ENCODE assay signal across 8 cellular contexts in genomic region chr7:76359111-76359986, GRCh38. TPM values are rescaled to one million over a fixed set of nuclear protein-coding genes. Genes with fewer than 3 reads are reported as not detected.
DNase-seq lines count a peak whose midpoint lies in the region; ATAC-seq and TF ChIP-seq lines count a peak whose summit lies in the region.

No MANE protein-coding gene starts in this region.

- intact Hi-C loops in head of caudate nucleus (cut with DNase I) (loop anchor here (2.0 kb wide), 1 partner anchor 41 kb away; no protein-coding TSS in a partner anchor), thyroid gland (cut with DNase I) (loop anchor here (5.0 kb wide), 1 partner anchor 42 kb away; no protein-coding TSS in a partner anchor)

- H3K4me3 ChIP-seq in GM12865 (ENCODE audit: low read depth, low read length) (peak overlapping the region; percentile 77), thyroid gland (replicated peaks in 1 of 3) (peak overlapping the region in 2 of 3 donors; percentile 89 to 97)

- TF ChIP-seq POLR2A in thyroid gland (IDR thresholded peaks at IDR 0.05), result no peak

- H3K27ac ChIP-seq in thyroid gland, result peak overlapping the region; percentile 99

- H3K27me3 ChIP-seq in thyroid gland, result no peaks in the 10 kb centered on the region

- DNase-seq in GM12865 (ENCODE audit: low read depth) (peak; percentile 99), NCI-H1105 (lab: John Stamatoyannopoulos, UW) (peak; percentile 99), SKM-1 (lab: John Stamatoyannopoulos, UW; ENCODE audit: unreplicated experiment) (peak; percentile 97), head of caudate nucleus (peak; percentile 95 to 100 (median 99)), osteocyte (ENCODE audit: extremely low spot score, unreplicated experiment) (peak; percentile 100), thyroid gland (peak; percentile 98 to 99)
- DNase-seq in activated naive CD8-positive, alpha-beta T cell treated with anti-CD3 and anti-CD28 coated beads for 36 hours, result peak; percentile 91

- H3K27me3 Mint-ChIP-seq in activated naive CD8-positive, alpha-beta T cell treated with anti-CD3 and anti-CD28 coated beads for 36 hours, result no peaks in the 10 kb centered on the region
- no peaks in the 10 kb centered on the region for H3K27me3 Mint-ChIP-seq in osteocyte (ENCODE audit: unreplicated experiment)

- H3K4me1 Mint-ChIP-seq in activated naive CD8-positive, alpha-beta T cell treated with anti-CD3 and anti-CD28 coated beads for 36 hours, result peaks cover 42% of the 10 kb centered on the region
- peaks cover 53% of the 10 kb centered on the region for H3K4me1 Mint-ChIP-seq in osteocyte (ENCODE audit: unreplicated experiment)

- ATAC-seq in HG02678 (IDR thresholded peaks at IDR 0.05; ENCODE audit: unreplicated experiment), result peak; percentile 90

- WGBS in thyroid gland, 2 donors, result 1% methylated on average over 16 to 27 of the region's 41 CpGs

- no peaks in the 10 kb centered on the region for H3K36me3 ChIP-seq in thyroid gland

- H3K36me3 Mint-ChIP-seq in activated naive CD8-positive, alpha-beta T cell treated with anti-CD3 and anti-CD28 coated beads for 36 hours, result peaks cover 35% of the 10 kb centered on the region
- H3K36me3 Mint-ChIP-seq in osteocyte (ENCODE audit: unreplicated experiment), result peaks cover 25% of the 10 kb centered on the region

- TF ChIP-seq CTCF in GM12865 (IDR thresholded peaks at IDR 0.05; ENCODE audit: insufficient read depth, low read depth, low read length, missing control alignments), result peak; percentile 81
- TF ChIP-seq CTCF in osteocyte (IDR thresholded peaks at IDR 0.05), result peak; percentile 77
- peak; percentile 28 to 94 (median 76) for TF ChIP-seq CTCF in thyroid gland (IDR thresholded peaks at IDR 0.05)

- H3K9me3 Mint-ChIP-seq in activated naive CD8-positive, alpha-beta T cell treated with anti-CD3 and anti-CD28 coated beads for 36 hours, result peaks cover 3% of the 10 kb centered on the region
- peaks cover 4% of the 10 kb centered on the region for H3K9me3 Mint-ChIP-seq in osteocyte (ENCODE audit: unreplicated experiment)

- H3K4me3 Mint-ChIP-seq in activated naive CD8-positive, alpha-beta T cell treated with anti-CD3 and anti-CD28 coated beads for 36 hours, result peak overlapping the region; percentile 94
- H3K4me3 Mint-ChIP-seq in osteocyte (ENCODE audit: unreplicated experiment), result peak overlapping the region; percentile 85

- H3K27ac Mint-ChIP-seq in activated naive CD8-positive, alpha-beta T cell treated with anti-CD3 and anti-CD28 coated beads for 36 hours, result peak overlapping the region; percentile 97
- peak overlapping the region; percentile 99 for H3K27ac Mint-ChIP-seq in osteocyte (ENCODE audit: unreplicated experiment)

- H3K9me3 ChIP-seq in thyroid gland, result no peaks in the 10 kb centered on the region

- H3K4me1 ChIP-seq in thyroid gland, result peaks cover 25 to 34% of the 10 kb centered on the region in 2 donors

RNA-seq across cellular contexts. Expression of gene YWHAG, which starts 0.6 kb away (rescaled TPM):
- total RNA-seq in activated naive CD8-positive, alpha-beta T cell treated with anti-CD3 and anti-CD28 coated beads for 36 hours, result 100 to 1,000 TPM; 155 to 157 TPM
- total RNA-seq in osteocyte (151 and 154 TPM in 2 replicates), thyroid gland (10 to 100 TPM; 37.4 to 43.4 (median 41.4) TPM)

RNA-seq across cellular contexts. Expression of gene SSC4D, which starts 50.1 kb away (rescaled TPM):
- total RNA-seq in activated naive CD8-positive, alpha-beta T cell treated with anti-CD3 and anti-CD28 coated beads for 36 hours, result under 1 TPM; 0.37 to 0.40 TPM
- total RNA-seq in osteocyte (0.31 and 0.89 TPM in 2 replicates), thyroid gland (10 to 100 TPM in 3 of 4 donors, 1 to 10 TPM in 1; 3.6 to 14.0 (median 13.4) TPM)

RNA-seq across cellular contexts. Expression of gene HSPB1, which starts 56.9 kb away (rescaled TPM):
- total RNA-seq in activated naive CD8-positive, alpha-beta T cell treated with anti-CD3 and anti-CD28 coated beads for 36 hours, result 100 to 1,000 TPM in 1 of 2 experiments, 10 to 100 TPM in 1; 96.7 to 102 TPM
- total RNA-seq in osteocyte (251 and 252 TPM in 2 replicates), thyroid gland (100 to 1,000 TPM; 388 to 879 (median 551) TPM)

Comparison
In these comparisons a context has a peak if more than half of its experiments do, and no peak if none do; other contexts are left out.
1. Peak in every context shown above with its lines: DNase-seq, ATAC-seq, H3K4me3 ChIP-seq and H3K27ac ChIP-seq.